In genomic region chr19:17404621-17405249, GRCh38 we compare ENCODE assay signal across 9 cellular contexts. TPM values are rescaled to one million over a fixed set of nuclear protein-coding genes. Genes with fewer than 3 reads are reported as not detected.
DNase-seq lines count a peak whose midpoint lies in the region; ATAC-seq and TF ChIP-seq lines count a peak whose summit lies in the region.
"Had no signal": no experiment of that assay in that cellular context is flagged by ENCODE, and none has a peak within 500 bp of the region (broad histone marks: within the 10 kb centered on the region; RNA-seq: fewer than 3 reads in every experiment).

No MANE protein-coding gene starts in this region.

- peak overlapping the region; percentile 92 for H3K27ac Mint-ChIP-seq in dendritic cell treated with granulocyte-macrophage colony-stimulating factor and Interleukin-4, amounts not matched to agents 40 ng/mL and 50 ng/mL, for 4 days

- H3K4me1 ChIP-seq in HUES48 (ENCODE audit: control insufficient read depth, insufficient read depth, low read length) = peaks cover 8% of the 10 kb centered on the region; the same call in 1 of the 2 replicates
- H3K4me1 ChIP-seq in psoas muscle = no peaks in the 10 kb centered on the region

- peak overlapping the region; percentile 95 for H3K27ac ChIP-seq in HUES48 (ENCODE audit: low read depth, low read length)
- H3K27ac ChIP-seq in psoas muscle = peak overlapping the region; percentile 69

- H3K27me3 Mint-ChIP-seq in dendritic cell treated with granulocyte-macrophage colony-stimulating factor and Interleukin-4, amounts not matched to agents 40 ng/mL and 50 ng/mL, for 4 days = no peaks in the 10 kb centered on the region

- H3K9me3 Mint-ChIP-seq in dendritic cell treated with granulocyte-macrophage colony-stimulating factor and Interleukin-4, amounts not matched to agents 40 ng/mL and 50 ng/mL, for 4 days = no peaks in the 10 kb centered on the region
- H3K9me3 Mint-ChIP-seq: neural crest cell had no signal

- peaks cover 70% of the 10 kb centered on the region for H3K36me3 Mint-ChIP-seq in dendritic cell treated with granulocyte-macrophage colony-stimulating factor and Interleukin-4, amounts not matched to agents 40 ng/mL and 50 ng/mL, for 4 days (ENCODE audit: low read depth)

- TF ChIP-seq CTCF in psoas muscle (IDR thresholded peaks at IDR 0.05) = no peak

- peaks cover 48% of the 10 kb centered on the region for H3K4me1 Mint-ChIP-seq in dendritic cell treated with granulocyte-macrophage colony-stimulating factor and Interleukin-4, amounts not matched to agents 40 ng/mL and 50 ng/mL, for 4 days (ENCODE audit: low read depth)

- H3K36me3 ChIP-seq in HUES48 (ENCODE audit: control insufficient read depth, insufficient read depth, low read length) (no peaks in the 10 kb centered on the region; the same call in 1 of the 2 replicates), psoas muscle (ENCODE audit: insufficient read depth in 1 of 2, low read depth in 1 of 2) (no peaks in the 10 kb centered on the region)

- peak; percentile 14 for ATAC-seq in GM18520 (IDR thresholded peaks at IDR 0.05; ENCODE audit: unreplicated experiment)
- no peak for ATAC-seq in psoas muscle

- H3K4me3 ChIP-seq in HUES48 (ENCODE audit: low read depth, low read length) = peak overlapping the region; percentile 60
- H3K4me3 ChIP-seq in psoas muscle = peak overlapping the region; percentile 65

- H3K27me3 ChIP-seq in HUES48 (ENCODE audit: control insufficient read depth, insufficient read depth, low read length) (no peaks in the 10 kb centered on the region), psoas muscle (ENCODE audit: insufficient read depth in 3 of 3, low read length in 2 of 3) (peaks cover 0 to 11% (median 0%) of the 10 kb centered on the region in 3 donors)

- peak overlapping the region; percentile 80 for H3K4me3 Mint-ChIP-seq in dendritic cell treated with granulocyte-macrophage colony-stimulating factor and Interleukin-4, amounts not matched to agents 40 ng/mL and 50 ng/mL, for 4 days
- H3K4me3 Mint-ChIP-seq: neural crest cell had no signal

- WGBS in psoas muscle, 3 donors = 70 to 74% (median 72%) methylated on average over 7 of the region's 7 CpGs

- intact Hi-C loops in dendritic cell treated with granulocyte-macrophage colony-stimulating factor and Interleukin-4, amounts not matched to agents 40 ng/mL and 50 ng/mL, for 4 days (cut with micrococcal nuclease) = loop anchor here (1.0 kb wide), 1 partner anchor 15 kb away; no protein-coding TSS in a partner anchor
- intact Hi-C loops in psoas muscle (cut with DNase I) = no loop called here

- H3K9me3 ChIP-seq in HUES48 (ENCODE audit: control insufficient read depth, insufficient read depth, low read length) (no peaks in the 10 kb centered on the region), psoas muscle (no peaks in the 10 kb centered on the region)

- DNase-seq in psoas muscle (no peak), DMS79 (lab: John Stamatoyannopoulos, UW) (no peak), NAMALWA (ENCODE audit: low spot score) (no peak), RKO (ENCODE audit: low spot score) (no peak), cerebellum (ENCODE audit: low spot score) (no peak)

- peak overlapping the region; percentile 67 for H3K9ac ChIP-seq in HUES48 (ENCODE audit: low read depth, low read length)

RNA-seq across cellular contexts. Expression of gene BST2, which starts 0.7 kb away (rescaled TPM):
- 10 to 100 TPM; 18.3 to 47.7 (median 33.5) TPM for total RNA-seq in psoas muscle
- polyA plus RNA-seq in psoas muscle = 10 to 100 TPM; 29.8 to 40.8 (median 34.4) TPM
- 2.5 TPM for total RNA-seq in cerebellum
- total RNA-seq: neural crest cell had no signal

RNA-seq across cellular contexts. Expression of gene CCDC194, which starts 10.7 kb away (rescaled TPM):
- total RNA-seq in psoas muscle (under 1 TPM in 1 of 4 donors, not detected in 3; 0.51 TPM), cerebellum (not detected)
- under 1 TPM in 1 of 3 donors, not detected in 2; 0.13 TPM for polyA plus RNA-seq in psoas muscle
- total RNA-seq: neural crest cell had no signal

RNA-seq across cellular contexts. Expression of gene MVB12A, which starts 15.1 kb away (rescaled TPM):
- total RNA-seq in psoas muscle (10 to 100 TPM; 15.6 to 23.7 (median 18.9) TPM), cerebellum (14.1 TPM)
- polyA plus RNA-seq in psoas muscle = 10 to 100 TPM; 29.4 to 79.7 (median 43.1) TPM

RNA-seq across cellular contexts. Expression of gene PLVAP, which starts 27.6 kb away (rescaled TPM):
- total RNA-seq in psoas muscle = 10 to 100 TPM; 16.0 to 23.7 (median 16.3) TPM
- 10 to 100 TPM in 2 of 3 donors, 1 to 10 TPM in 1; 6.5 to 46.0 (median 14.5) TPM for polyA plus RNA-seq in psoas muscle
- total RNA-seq in cerebellum = 1.6 TPM

RNA-seq across cellular contexts. Expression of gene TMEM221, which starts 43.7 kb away (rescaled TPM):
- under 1 TPM in 1 of 4 donors, not detected in 3; 0.39 TPM for total RNA-seq in psoas muscle
- polyA plus RNA-seq in psoas muscle = under 1 TPM in 2 of 3 donors, not detected in 1; 0.04 to 0.25 TPM
- 0.45 TPM for total RNA-seq in cerebellum
